In genomic region chr17:76437467-76438402, GRCh38 we compare ENCODE assay signal across 1 cellular context.
TF ChIP-seq lines count a peak whose summit lies in the region.

No MANE protein-coding gene starts in this region.

TF ChIP-seq in HepG2, 621 proteins besides CTCF, POLR2A, EP300 and RAD21 (continued from another document):
- TF ChIP-seq USF2 (IDR thresholded peaks at IDR 0.05; ENCODE audit: low read depth, low read length) (0 out of 2 replicates have a peak, but pooled peaks have one; percentile 14), USF2 (CRISPR knock-in tag; IDR thresholded peaks at IDR 0.05; ENCODE audit: borderline replicate concordance) (no peak), CHD2 (IDR thresholded peaks at IDR 0.05; ENCODE audit: low read depth, low read length) (no peak)
